ENCODE assay signal across 8 cellular contexts in genomic region chr10:63630085-63630927, GRCh38.
A peak's percentile ranks its signal among the peaks of the same experiment; 100 is the strongest.
DNase-seq lines count a peak whose midpoint lies in the region; ATAC-seq, FAIRE-seq and TF ChIP-seq lines count a peak whose summit lies in the region.

No MANE protein-coding gene starts in this region.

- H2AFZ ChIP-seq in keratinocyte (ENCODE audit: control insufficient read depth, low read length): peak overlapping the region; percentile 95

- H3K9me3 ChIP-seq in keratinocyte (ENCODE audit: control insufficient read depth, low read depth, low read length): no peaks in the 10 kb centered on the region

- H3K36me3 ChIP-seq in keratinocyte (ENCODE audit: control insufficient read depth in 2 of 2, extremely low read depth in 1 of 2, insufficient read depth in 2 of 2, low read length in 2 of 2): no peaks in the 10 kb centered on the region

- no peaks in the 10 kb centered on the region for H3K79me2 ChIP-seq in keratinocyte (ENCODE audit: control insufficient read depth, insufficient read depth, low read length)

- TF ChIP-seq CTCF in AG04449 (IDR thresholded peaks at IDR 0.05; ENCODE audit: insufficient read depth, low read length, missing control alignments) (no peak), keratinocyte (optimal IDR thresholded peaks at IDR 0.05 in 1 of 3, IDR thresholded peaks at IDR 0.05 in 1 of 3, conservative IDR thresholded peaks at IDR 0.05 in 1 of 3; ENCODE audit: extremely low read depth in 1 of 3, insufficient read depth in 2 of 3, low read length in 3 of 3) (no peak)

- DNase-seq in AG04449 (ENCODE audit: low read depth, low spot score) (peak; percentile 33), NCI-H2171 (lab: John Stamatoyannopoulos, UW) (peak; percentile 61), caudate nucleus (lab: John Stamatoyannopoulos, UW) (peak; percentile 31 to 96 (median 82)), keratinocyte (ENCODE audit: low read depth, low spot score) (peak; percentile 56)
- peak; percentile 41 to 54 (median 46) for DNase-seq in activated CD4-positive, CD25-positive, alpha-beta regulatory T cell (lab: John Stamatoyannopoulos, UW)
- DNase-seq in stimulated activated CD4-positive, alpha-beta T cell treated with anti-CD3 and anti-CD28 coated beads, Interleukin-12 subunit alpha, Interleukin-12 subunit beta, amount 100 ng/mL, for 4 hours: peak; percentile 78

- peaks cover 32% of the 10 kb centered on the region for H3K4me1 ChIP-seq in keratinocyte (ENCODE audit: control insufficient read depth, extremely low read depth, insufficient read depth, low read length)

- no peaks in the 10 kb centered on the region for H3K27me3 ChIP-seq in keratinocyte (ENCODE audit: control insufficient read depth, extremely low read depth, insufficient read depth, low read length)

- dilution Hi-C loops in keratinocyte (cut with MboI; ENCODE audit: extremely low pct_ligation_motif_present, low sequenced_read_pairs): no loop called here

- H3K27ac ChIP-seq in caudate nucleus (ENCODE audit: low read depth, low read length) (peak overlapping the region; percentile 97), keratinocyte (ENCODE audit: control insufficient read depth, insufficient read depth, low read length) (peak overlapping the region; percentile 97)

- POLR2A ChIA-PET in AG04449 (lab: Yijun Ruan, JAX): interaction anchor here (0.6 to 2.5 kb wide), 13 partner anchors 48 to 464 kb away, joined by 3 to 20 read pairs (median 4); partner anchors contain the start of genes JMJD1C and REEP3

- H4K20me1 ChIP-seq in keratinocyte (ENCODE audit: control insufficient read depth, extremely low read depth, insufficient read depth, low read length): no peaks in the 10 kb centered on the region

- peak overlapping the region; percentile 95 for H3K4me2 ChIP-seq in keratinocyte (ENCODE audit: control insufficient read depth, extremely low read depth, insufficient read depth, low read depth, low read length)

- H3K4me3 ChIP-seq in AG04449 (ENCODE audit: low read depth, low read length): peak overlapping the region; percentile 73
- peak overlapping the region; percentile 48 to 86 (median 72) for H3K4me3 ChIP-seq in keratinocyte (ENCODE audit: control insufficient read depth in 2 of 3, extremely low read depth in 1 of 3, insufficient read depth in 2 of 3, low read depth in 1 of 3, low read length in 3 of 3)

- CTCF ChIA-PET in AG04449 (lab: Yijun Ruan, JAX): interaction anchor here (0.6 to 9.4 kb wide), 29 partner anchors 15 to 496 kb away, joined by 3 to 166 read pairs (median 4); partner anchors contain the start of gene JMJD1C

- FAIRE-seq in keratinocyte (lab: Jason Lieb, UNC): no peak

- ATAC-seq in GM18867 (IDR thresholded peaks at IDR 0.05; ENCODE audit: unreplicated experiment) (peak; percentile 68), HG03095 (IDR thresholded peaks at IDR 0.05; ENCODE audit: unreplicated experiment) (peak; percentile 51)

- peak overlapping the region; percentile 94 for H3K9ac ChIP-seq in keratinocyte (ENCODE audit: control insufficient read depth, extremely low read depth, insufficient read depth, low read length)

- H3K9me1 ChIP-seq in keratinocyte (ENCODE audit: control insufficient read depth, extremely low read depth, insufficient read depth, low read length): no peaks in the 10 kb centered on the region

Comparison
In these comparisons a context has a peak if more than half of its experiments do, and no peak if none do; other contexts are left out.
1. Peak in every context shown above with its lines: DNase-seq, ATAC-seq, H3K4me3 ChIP-seq and H3K27ac ChIP-seq.